ENCODE assay signal across 15 cellular contexts in the genomic region with DNA sequence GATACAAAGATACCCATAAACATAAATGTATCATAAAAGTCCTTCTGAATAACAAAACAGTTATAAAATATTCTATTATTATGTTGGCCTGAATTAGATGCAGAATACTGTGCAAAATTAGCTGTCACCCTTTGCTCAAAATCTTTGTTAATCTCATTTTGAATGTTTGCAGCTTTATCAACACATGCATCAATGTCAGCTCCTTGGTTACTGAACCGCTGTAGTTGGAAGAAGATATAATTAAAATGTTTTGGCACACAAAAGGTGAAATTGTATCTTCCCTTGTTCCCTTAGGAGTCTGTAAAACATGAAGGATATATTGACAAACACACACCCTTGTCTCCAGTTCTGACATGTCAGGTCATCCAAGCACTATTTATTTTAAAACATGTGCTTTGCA.
DNase-seq lines count a peak whose midpoint lies in the region; TF ChIP-seq lines count a peak whose summit lies in the region.
"Had no signal": no experiment of that assay in that cellular context is flagged by ENCODE, and none has a peak within 500 bp of the region (broad histone marks: within the 10 kb centered on the region; RNA-seq: fewer than 3 reads in every experiment).

No MANE protein-coding gene starts in this region.

- H3K4me2 ChIP-seq in neural progenitor cell, result no peak overlapping the region
- H3K4me2 ChIP-seq: GM23338 had no signal

- peak overlapping the region; percentile 61 for H3K27ac Mint-ChIP-seq in neural progenitor cell
- H3K27ac Mint-ChIP-seq: CD4-positive, alpha-beta T cell; GM23338 had no signal

- TF ChIP-seq CTCF in neural progenitor cell (IDR thresholded peaks at IDR 0.05), result no peak
- no peak for TF ChIP-seq CTCF in RWPE1 (conservative IDR thresholded peaks at IDR 0.05; ENCODE audit: low read depth)

- no peaks in the 10 kb centered on the region for H3K27me3 ChIP-seq in neural progenitor cell

- POLR2A ChIA-PET in HEK293T (lab: Yijun Ruan, JAX) (interaction anchor here (1.2 kb wide), 1 partner anchor 305 kb away, joined by 3 read pairs; the partner anchor contains the start of gene NR2F1), RWPE1 (lab: Yijun Ruan, JAX; ENCODE audit: low non-redundant PET) (no interaction called here)

- no peak overlapping the region for H3K4me3 Mint-ChIP-seq in neural progenitor cell
- H3K4me3 Mint-ChIP-seq: CD4-positive, alpha-beta T cell; GM23338 had no signal

- H2AFZ ChIP-seq in neural progenitor cell (replicated peaks), result no peak overlapping the region
- H2AFZ ChIP-seq: GM23338 had no signal

- H3K9ac ChIP-seq in neural progenitor cell, result no peak overlapping the region

- peaks cover 85% of the 10 kb centered on the region for H3K4me1 Mint-ChIP-seq in neural progenitor cell

- H3K27me3 Mint-ChIP-seq in neural progenitor cell (ENCODE audit: insufficient read depth, low read depth), result no peaks in the 10 kb centered on the region
- H3K27me3 Mint-ChIP-seq: CD4-positive, alpha-beta T cell; IgD-negative memory B cell; T-cell had no signal

- peaks cover 18% of the 10 kb centered on the region for H3F3A ChIP-seq in neural progenitor cell (ENCODE audit: low read depth)

- no peaks in the 10 kb centered on the region for H3K36me3 Mint-ChIP-seq in neural progenitor cell

- peaks cover 37% of the 10 kb centered on the region for H3K4me1 ChIP-seq in neural progenitor cell

- no peaks in the 10 kb centered on the region for H3K9me3 ChIP-seq in neural progenitor cell (ENCODE audit: low read depth)

- H3K36me3 ChIP-seq in neural progenitor cell, result no peaks in the 10 kb centered on the region

- H3K79me2 ChIP-seq in neural progenitor cell (ENCODE audit: low read depth), result no peaks in the 10 kb centered on the region

- no peaks in the 10 kb centered on the region for H3K9me3 Mint-ChIP-seq in neural progenitor cell
- H3K9me3 Mint-ChIP-seq: CD4-positive, alpha-beta T cell; GM23338; IgD-negative memory B cell; T-cell had no signal

- DNase-seq in NCI-H2171 treated with DMSO at 0.1 percent for 48 hours (lab: John Stamatoyannopoulos, UW) (peak; percentile 26), NCI-H2171 (lab: John Stamatoyannopoulos, UW) (no peak), HEK293T (ENCODE audit: extremely low spot score) (no peak), NCI-H748 (lab: John Stamatoyannopoulos, UW; ENCODE audit: unreplicated experiment) (peak; percentile 89), neural progenitor cell (ENCODE audit: low spot score) (no peak), caudate nucleus (lab: John Stamatoyannopoulos, UW) (no peak), NCI-H1105 (lab: John Stamatoyannopoulos, UW) (no peak), RWPE1 (ENCODE audit: low spot score) (no peak)
- DNase-seq: CD4-positive, alpha-beta T cell; NCI-H446; NCI-H526 treated with DMSO at 0.1 percent for 48 hours; SHP77; T-cell had no signal

- H3K27ac ChIP-seq in neural progenitor cell (no peak overlapping the region), caudate nucleus (ENCODE audit: low read depth, low read length) (no peak overlapping the region), RWPE1 (no peak overlapping the region)

- H4K20me1 ChIP-seq in neural progenitor cell (ENCODE audit: low read depth), result no peaks in the 10 kb centered on the region

- no peak overlapping the region for H3K4me3 ChIP-seq in neural progenitor cell
- H3K4me3 ChIP-seq: GM23338 had no signal

- CTCF ChIA-PET in HEK293T (lab: Yijun Ruan, JAX), result interaction anchor here (0.6 kb wide), 1 partner anchor 165 kb away, joined by 3 read pairs; no protein-coding TSS in a partner anchor
- CTCF ChIA-PET in RWPE1 (lab: Yijun Ruan, JAX), result interaction anchor here (1.2 kb wide), 1 partner anchor 12 kb away, joined by 4 read pairs; no protein-coding TSS in a partner anchor

TF ChIP-seq in HEK293T, 16 proteins besides CTCF, POLR2A, EP300 and RAD21:
- TF ChIP-seq FOXK2 (IDR thresholded peaks at IDR 0.05) (no peak), FOXA1 (IDR thresholded peaks at IDR 0.05) (no peak), ZNF384 (IDR thresholded peaks at IDR 0.05) (no peak), PKNOX1 (IDR thresholded peaks at IDR 0.05) (peak; percentile 79)

Comparison
In these comparisons a context has a peak if more than half of its experiments do, and no peak if none do; other contexts are left out.
1. DNase-seq: peak in NCI-H2171 treated with DMSO at 0.1 percent for 48 hours (single experiment) and NCI-H748 (single experiment); none in NCI-H2171 (single experiment), HEK293T (single experiment), neural progenitor cell (single experiment), caudate nucleus (0 of 61), NCI-H1105 (single experiment) and RWPE1 (single experiment).